In genomic region chr1:152398812-152399698, GRCh38 we compare ENCODE assay signal across 12 cellular contexts. TPM values are rescaled to one million over a fixed set of nuclear protein-coding genes. Genes with fewer than 3 reads are reported as not detected.
A peak's percentile ranks its signal among the peaks of the same experiment; 100 is the strongest.
DNase-seq lines count a peak whose midpoint lies in the region; ATAC-seq and TF ChIP-seq lines count a peak whose summit lies in the region.
"Had no signal": no experiment of that assay in that cellular context is flagged by ENCODE, and none has a peak within 500 bp of the region (broad histone marks: within the 10 kb centered on the region; RNA-seq: fewer than 3 reads in every experiment).

No MANE protein-coding gene starts in this region.

- no peak overlapping the region for H3K4me3 Mint-ChIP-seq in HFFc6
- H3K4me3 Mint-ChIP-seq: immature natural killer cell had no signal

- no peak overlapping the region for H3K4me3 ChIP-seq in H7 (ENCODE audit: insufficient read depth, low read depth, low read length)

- no peaks in the 10 kb centered on the region for H3K4me1 Mint-ChIP-seq in HFFc6 (ENCODE audit: low read depth)
- H3K4me1 Mint-ChIP-seq: immature natural killer cell had no signal

- no peak overlapping the region for H3K27ac Mint-ChIP-seq in HFFc6
- H3K27ac Mint-ChIP-seq: activated naive CD4-positive, alpha-beta T cell treated with anti-CD3 and anti-CD28 coated beads, Interleukin-2, amount 50 U/mL, for 72 hours; immature natural killer cell had no signal

- no peaks in the 10 kb centered on the region for H3K36me3 Mint-ChIP-seq in HFFc6 (ENCODE audit: low read depth)
- H3K36me3 Mint-ChIP-seq: activated naive CD4-positive, alpha-beta T cell treated with anti-CD3 and anti-CD28 coated beads, Interleukin-2, amount 50 U/mL, for 72 hours; immature natural killer cell had no signal

- DNase-seq in COLO829 (ENCODE audit: low spot score) (peak; percentile 25), HFFc6 (peak; percentile 4), iPS-NIHi11 (ENCODE audit: low spot score) (peak; percentile 11), H7 (no peak), putamen (ENCODE audit: low spot score) (no peak), SKM-1 (lab: John Stamatoyannopoulos, UW; ENCODE audit: unreplicated experiment) (no peak)
- DNase-seq: immature natural killer cell; NCI-H1694 treated with DMSO at 0.1 percent for 48 hours; stimulated activated CD4-positive, alpha-beta T cell treated with anti-CD3 and anti-CD28 coated beads, Interleukin-4, amount 100 ng/mL, for 1 hour had no signal

- TF ChIP-seq CTCF in HFFc6 (IDR thresholded peaks at IDR 0.05), result peak; percentile 48; the same call in 1 of the 2 replicates

- ATAC-seq in SK-N-SH treated with all-trans-retinoic acid at 6 μM for 48 hours (peak; percentile 91), HG02870 (IDR thresholded peaks at IDR 0.05; ENCODE audit: unreplicated experiment) (no peak)
- ATAC-seq: activated naive CD4-positive, alpha-beta T cell treated with anti-CD3 and anti-CD28 coated beads, Interleukin-2, amount 50 U/mL, for 72 hours had no signal

- H3K9me3 Mint-ChIP-seq in HFFc6, result no peaks in the 10 kb centered on the region
- H3K9me3 Mint-ChIP-seq: activated naive CD4-positive, alpha-beta T cell treated with anti-CD3 and anti-CD28 coated beads, Interleukin-2, amount 50 U/mL, for 72 hours had no signal

- H3K36me3 ChIP-seq in H7 (replicated peaks; ENCODE audit: control insufficient read depth, insufficient read depth, low read length), result no peaks in the 10 kb centered on the region

- H3K27me3 Mint-ChIP-seq in HFFc6 (ENCODE audit: insufficient read depth), result no peaks in the 10 kb centered on the region; the same call in 1 of the 2 replicates

- no peaks in the 10 kb centered on the region for H3K27me3 ChIP-seq in H7 (ENCODE audit: control insufficient read depth, insufficient read depth, low read length)

TF ChIP-seq in SK-N-SH treated with all-trans-retinoic acid at 6 μM for 48 hours, 23 proteins besides CTCF, POLR2A, EP300 and RAD21:
- TF ChIP-seq CSDC2 (CRISPR knock-in tag; IDR thresholded peaks at IDR 0.05) (no peak), ZFP30 (CRISPR knock-in tag; IDR thresholded peaks at IDR 0.05) (no peak), TOX (CRISPR knock-in tag; IDR thresholded peaks at IDR 0.05; ENCODE audit: borderline replicate concordance) (no peak), ESRRG (CRISPR knock-in tag; IDR thresholded peaks at IDR 0.05) (no peak), BACH2 (CRISPR knock-in tag; IDR thresholded peaks at IDR 0.05; ENCODE audit: borderline replicate concordance) (no peak), PPARA (CRISPR knock-in tag; IDR thresholded peaks at IDR 0.05; ENCODE audit: borderline replicate concordance) (no peak), ZNF565 (CRISPR knock-in tag; conservative IDR thresholded peaks at IDR 0.05; ENCODE audit: low read depth) (no peak), ISL1 (CRISPR knock-in tag; IDR thresholded peaks at IDR 0.05) (no peak), ARNTL (CRISPR knock-in tag; IDR thresholded peaks at IDR 0.05; ENCODE audit: borderline replicate concordance, low read depth) (no peak), OSR1 (CRISPR knock-in tag; IDR thresholded peaks at IDR 0.05) (no peak), TCF4 (CRISPR knock-in tag; IDR thresholded peaks at IDR 0.05; ENCODE audit: borderline replicate concordance) (no peak), ZFP3 (CRISPR knock-in tag; IDR thresholded peaks at IDR 0.05) (no peak), ZNF8 (CRISPR knock-in tag; IDR thresholded peaks at IDR 0.05) (no peak), SNAI2 (CRISPR knock-in tag; IDR thresholded peaks at IDR 0.05) (no peak)
- TF ChIP-seq, protein P1, sequence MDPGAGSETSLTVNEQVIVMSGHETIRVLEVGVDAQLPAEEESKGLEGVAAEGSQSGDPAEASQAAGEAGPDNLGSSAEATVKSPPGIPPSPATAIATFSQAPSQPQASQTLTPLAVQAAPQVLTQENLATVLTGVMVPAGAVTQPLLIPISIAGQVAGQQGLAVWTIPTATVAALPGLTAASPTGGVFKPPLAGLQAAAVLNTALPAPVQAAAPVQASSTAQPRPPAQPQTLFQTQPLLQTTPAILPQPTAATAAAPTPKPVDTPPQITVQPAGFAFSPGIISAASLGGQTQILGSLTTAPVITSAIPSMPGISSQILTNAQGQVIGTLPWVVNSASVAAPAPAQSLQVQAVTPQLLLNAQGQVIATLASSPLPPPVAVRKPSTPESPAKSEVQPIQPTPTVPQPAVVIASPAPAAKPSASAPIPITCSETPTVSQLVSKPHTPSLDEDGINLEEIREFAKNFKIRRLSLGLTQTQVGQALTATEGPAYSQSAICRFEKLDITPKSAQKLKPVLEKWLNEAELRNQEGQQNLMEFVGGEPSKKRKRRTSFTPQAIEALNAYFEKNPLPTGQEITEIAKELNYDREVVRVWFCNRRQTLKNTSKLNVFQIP (CRISPR knock-in tag; IDR thresholded peaks at IDR 0.05; ENCODE audit: borderline replicate concordance, low read depth), result no peak
- TF ChIP-seq, protein P2, sequence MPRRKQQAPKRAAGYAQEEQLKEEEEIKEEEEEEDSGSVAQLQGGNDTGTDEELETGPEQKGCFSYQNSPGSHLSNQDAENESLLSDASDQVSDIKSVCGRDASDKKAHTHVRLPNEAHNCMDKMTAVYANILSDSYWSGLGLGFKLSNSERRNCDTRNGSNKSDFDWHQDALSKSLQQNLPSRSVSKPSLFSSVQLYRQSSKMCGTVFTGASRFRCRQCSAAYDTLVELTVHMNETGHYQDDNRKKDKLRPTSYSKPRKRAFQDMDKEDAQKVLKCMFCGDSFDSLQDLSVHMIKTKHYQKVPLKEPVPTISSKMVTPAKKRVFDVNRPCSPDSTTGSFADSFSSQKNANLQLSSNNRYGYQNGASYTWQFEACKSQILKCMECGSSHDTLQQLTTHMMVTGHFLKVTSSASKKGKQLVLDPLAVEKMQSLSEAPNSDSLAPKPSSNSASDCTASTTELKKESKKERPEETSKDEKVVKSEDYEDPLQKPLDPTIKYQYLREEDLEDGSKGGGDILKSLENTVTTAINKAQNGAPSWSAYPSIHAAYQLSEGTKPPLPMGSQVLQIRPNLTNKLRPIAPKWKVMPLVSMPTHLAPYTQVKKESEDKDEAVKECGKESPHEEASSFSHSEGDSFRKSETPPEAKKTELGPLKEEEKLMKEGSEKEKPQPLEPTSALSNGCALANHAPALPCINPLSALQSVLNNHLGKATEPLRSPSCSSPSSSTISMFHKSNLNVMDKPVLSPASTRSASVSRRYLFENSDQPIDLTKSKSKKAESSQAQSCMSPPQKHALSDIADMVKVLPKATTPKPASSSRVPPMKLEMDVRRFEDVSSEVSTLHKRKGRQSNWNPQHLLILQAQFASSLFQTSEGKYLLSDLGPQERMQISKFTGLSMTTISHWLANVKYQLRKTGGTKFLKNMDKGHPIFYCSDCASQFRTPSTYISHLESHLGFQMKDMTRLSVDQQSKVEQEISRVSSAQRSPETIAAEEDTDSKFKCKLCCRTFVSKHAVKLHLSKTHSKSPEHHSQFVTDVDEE (CRISPR knock-in tag; IDR thresholded peaks at IDR 0.05), result no peak

RNA-seq across cellular contexts. Expression of gene CRNN, which starts 15.0 kb away (rescaled TPM):
- not detected for total RNA-seq in HFFc6 (2021; fragmentation: NEBNext Ultra II Directional; extraction: Animal tissue kit (Norgen Biotek cat#: 25700))
- total RNA-seq in H7 (2014; rRNA removed; shearing (Covaris generic)), result not detected in 2 replicates
- total RNA-seq: activated naive CD4-positive, alpha-beta T cell treated with anti-CD3 and anti-CD28 coated beads, Interleukin-2, amount 50 U/mL, for 72 hours had no signal

RNA-seq across cellular contexts. Expression of gene FLG2, which starts 39.2 kb away (rescaled TPM):
- not detected for total RNA-seq in HFFc6 (2021; fragmentation: NEBNext Ultra II Directional; extraction: Animal tissue kit (Norgen Biotek cat#: 25700))
- not detected in 2 replicates for total RNA-seq in H7 (2014; rRNA removed; shearing (Covaris generic))
- total RNA-seq: activated naive CD4-positive, alpha-beta T cell treated with anti-CD3 and anti-CD28 coated beads, Interleukin-2, amount 50 U/mL, for 72 hours had no signal

Comparison
In these comparisons a context has a peak if more than half of its experiments do, and no peak if none do; other contexts are left out.
1. DNase-seq: peak in COLO829 (single experiment), HFFc6 (single experiment) and iPS-NIHi11 (single experiment); none in H7 (single experiment), putamen (single experiment) and SKM-1 (single experiment).